ENCODE assay signal across 11 cellular contexts in the genomic region with DNA sequence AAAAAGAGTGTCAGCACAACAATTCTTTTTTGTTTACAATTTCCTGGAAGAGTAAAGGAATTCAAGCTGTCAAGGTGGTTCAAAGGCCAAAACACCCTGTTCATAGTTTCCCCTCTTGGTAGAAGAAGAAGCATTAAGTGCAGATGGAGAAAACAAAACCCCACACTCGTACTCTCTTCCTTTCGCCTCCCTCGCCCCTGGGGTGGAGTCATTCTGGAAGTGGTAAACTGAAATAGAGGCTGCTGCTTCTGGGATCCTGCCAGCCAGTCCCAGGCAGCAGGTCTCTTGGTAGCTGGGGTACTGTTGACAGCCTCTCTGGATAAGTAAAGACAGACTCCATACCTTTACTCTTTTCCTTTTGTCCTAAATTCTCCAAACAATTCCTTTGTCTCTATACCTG.
DNase-seq lines count a peak whose midpoint lies in the region; ATAC-seq and TF ChIP-seq lines count a peak whose summit lies in the region.
"Had no signal": no experiment of that assay in that cellular context is flagged by ENCODE, and none has a peak within 500 bp of the region (broad histone marks: within the 10 kb centered on the region; RNA-seq: fewer than 3 reads in every experiment).

No MANE protein-coding gene starts in this region.

- intact Hi-C loops in aorta (cut with DNase I), result no loop called here

- no peaks in the 10 kb centered on the region for H3K4me1 ChIP-seq in aorta (ENCODE audit: control insufficient read depth in 1 of 2, insufficient read depth in 2 of 2, low read length in 2 of 2)

- no peaks in the 10 kb centered on the region for H3K36me3 ChIP-seq in aorta (ENCODE audit: control insufficient read depth in 1 of 2, insufficient read depth in 2 of 2, low read length in 1 of 2)
- no peaks in the 10 kb centered on the region for H3K36me3 ChIP-seq in WERI-Rb-1
- H3K36me3 ChIP-seq: heart right ventricle, MG63 had no signal

- TF ChIP-seq CTCF in choroid plexus epithelial cell (conservative IDR thresholded peaks at IDR 0.05; ENCODE audit: low read depth, low read length) (no peak), WERI-Rb-1 (IDR thresholded peaks at IDR 0.05; ENCODE audit: low read depth, low read length) (no peak)

- DNase-seq in activated CD4-positive, alpha-beta T cell treated with anti-CD3 and anti-CD28 coated beads, Interleukin-2, amount 50 U/mL, for 1 hour, result peak; percentile 22
- DNase-seq in choroid plexus epithelial cell (ENCODE audit: low read depth), result peak; percentile 15
- peak; percentile 15 to 29 for DNase-seq in stimulated activated CD4-positive, alpha-beta T cell treated with anti-CD3 and anti-CD28 coated beads, Interleukin-4, amount 100 ng/mL, for 4 hours
- DNase-seq in aorta, result no peak
- no peak for DNase-seq in WERI-Rb-1
- DNase-seq: activated CD8-positive, alpha-beta memory T cell treated with anti-CD3 and anti-CD28 coated beads, Interleukin-2, amount 50 U/mL, for 4 hours; heart right ventricle; MG63; NCI-H2171 had no signal

- H3K27me3 ChIP-seq in aorta (ENCODE audit: control insufficient read depth in 1 of 2, insufficient read depth in 2 of 2, low read length in 1 of 2) (no peaks in the 10 kb centered on the region), WERI-Rb-1 (ENCODE audit: insufficient read depth, low read depth, severe bottlenecking) (no peaks in the 10 kb centered on the region)
- H3K27me3 ChIP-seq: heart right ventricle, MG63 had no signal

- H3K9me3 ChIP-seq in aorta (ENCODE audit: control insufficient read depth, low read length), result no peaks in the 10 kb centered on the region
- peaks cover 5% of the 10 kb centered on the region for H3K9me3 ChIP-seq in WERI-Rb-1 (ENCODE audit: severe bottlenecking)

- no peak overlapping the region for H3K4me3 ChIP-seq in choroid plexus epithelial cell (ENCODE audit: low read depth, low read length)
- H3K4me3 ChIP-seq in aorta (ENCODE audit: low read length in 2 of 2), result no peak overlapping the region
- H3K4me3 ChIP-seq in WERI-Rb-1 (ENCODE audit: low read depth, low read length), result no peak overlapping the region
- H3K4me3 ChIP-seq: heart right ventricle, MG63 had no signal

- peak; percentile 49 for ATAC-seq in HG03432 (IDR thresholded peaks at IDR 0.05; ENCODE audit: unreplicated experiment)
- ATAC-seq in aorta (ENCODE audit: low FRiP score), result no peak
- ATAC-seq in GM19395 (IDR thresholded peaks at IDR 0.05; ENCODE audit: unreplicated experiment), result no peak

- WGBS in aorta, 2 donors, result 72 to 82% methylated on average over 3 of the region's 3 CpGs

- H3K27ac ChIP-seq in aorta (ENCODE audit: low read depth in 1 of 2, low read length in 2 of 2), result no peak overlapping the region
- H3K27ac ChIP-seq in WERI-Rb-1, result no peak overlapping the region
- H3K27ac ChIP-seq: heart right ventricle had no signal

Comparison
In these comparisons a context has a peak if more than half of its experiments do, and no peak if none do; other contexts are left out.
1. DNase-seq: peak in activated CD4-positive, alpha-beta T cell treated with anti-CD3 and anti-CD28 coated beads, Interleukin-2, amount 50 U/mL, for 1 hour (single experiment), choroid plexus epithelial cell (single experiment) and stimulated activated CD4-positive, alpha-beta T cell treated with anti-CD3 and anti-CD28 coated beads, Interleukin-4, amount 100 ng/mL, for 4 hours (2 of 2); none in aorta (0 of 2) and WERI-Rb-1 (single experiment).